In the genomic region with DNA sequence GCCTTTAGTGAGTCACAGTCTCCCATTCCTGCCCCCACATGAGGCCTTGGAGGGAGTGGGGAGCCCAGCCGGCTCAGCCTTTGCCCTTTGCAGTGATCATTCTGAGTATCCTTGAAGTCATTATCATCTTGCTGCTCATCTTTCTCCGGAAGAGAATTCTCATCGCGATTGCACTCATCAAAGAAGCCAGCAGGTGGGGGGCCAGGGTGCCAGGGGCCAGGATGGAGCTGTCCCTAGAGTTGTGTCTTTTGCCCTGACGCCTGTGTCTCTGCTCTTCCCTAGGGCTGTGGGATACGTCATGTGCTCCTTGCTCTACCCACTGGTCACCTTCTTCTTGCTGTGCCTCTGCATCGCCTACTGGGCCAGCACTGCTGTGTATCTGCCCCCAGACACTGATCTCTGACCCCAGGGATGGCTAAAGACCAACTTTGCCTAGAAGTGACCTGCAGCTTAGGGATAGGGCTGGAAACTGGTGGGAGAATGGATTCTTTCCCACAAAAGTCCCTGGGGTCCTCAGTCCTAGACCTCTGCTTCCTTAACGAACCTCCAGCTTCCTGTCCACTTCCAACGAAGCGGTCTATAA, we compare ENCODE assay signal across 1 cellular context.
TF ChIP-seq lines count a peak whose summit lies in the region.

No MANE protein-coding gene starts in this region.

TF ChIP-seq in GM23338, 12 proteins besides CTCF, POLR2A, EP300 and RAD21:
- no peak for TF ChIP-seq ZNF462 (CRISPR knock-in tag; IDR thresholded peaks at IDR 0.05)
- TF ChIP-seq ZNF114 (CRISPR knock-in tag; IDR thresholded peaks at IDR 0.05), result no peak
- TF ChIP-seq, protein P1, sequence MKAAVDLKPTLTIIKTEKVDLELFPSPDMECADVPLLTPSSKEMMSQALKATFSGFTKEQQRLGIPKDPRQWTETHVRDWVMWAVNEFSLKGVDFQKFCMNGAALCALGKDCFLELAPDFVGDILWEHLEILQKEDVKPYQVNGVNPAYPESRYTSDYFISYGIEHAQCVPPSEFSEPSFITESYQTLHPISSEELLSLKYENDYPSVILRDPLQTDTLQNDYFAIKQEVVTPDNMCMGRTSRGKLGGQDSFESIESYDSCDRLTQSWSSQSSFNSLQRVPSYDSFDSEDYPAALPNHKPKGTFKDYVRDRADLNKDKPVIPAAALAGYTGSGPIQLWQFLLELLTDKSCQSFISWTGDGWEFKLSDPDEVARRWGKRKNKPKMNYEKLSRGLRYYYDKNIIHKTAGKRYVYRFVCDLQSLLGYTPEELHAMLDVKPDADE (IDR thresholded peaks at IDR 0.05), result no peak
- TF ChIP-seq, protein P2, sequence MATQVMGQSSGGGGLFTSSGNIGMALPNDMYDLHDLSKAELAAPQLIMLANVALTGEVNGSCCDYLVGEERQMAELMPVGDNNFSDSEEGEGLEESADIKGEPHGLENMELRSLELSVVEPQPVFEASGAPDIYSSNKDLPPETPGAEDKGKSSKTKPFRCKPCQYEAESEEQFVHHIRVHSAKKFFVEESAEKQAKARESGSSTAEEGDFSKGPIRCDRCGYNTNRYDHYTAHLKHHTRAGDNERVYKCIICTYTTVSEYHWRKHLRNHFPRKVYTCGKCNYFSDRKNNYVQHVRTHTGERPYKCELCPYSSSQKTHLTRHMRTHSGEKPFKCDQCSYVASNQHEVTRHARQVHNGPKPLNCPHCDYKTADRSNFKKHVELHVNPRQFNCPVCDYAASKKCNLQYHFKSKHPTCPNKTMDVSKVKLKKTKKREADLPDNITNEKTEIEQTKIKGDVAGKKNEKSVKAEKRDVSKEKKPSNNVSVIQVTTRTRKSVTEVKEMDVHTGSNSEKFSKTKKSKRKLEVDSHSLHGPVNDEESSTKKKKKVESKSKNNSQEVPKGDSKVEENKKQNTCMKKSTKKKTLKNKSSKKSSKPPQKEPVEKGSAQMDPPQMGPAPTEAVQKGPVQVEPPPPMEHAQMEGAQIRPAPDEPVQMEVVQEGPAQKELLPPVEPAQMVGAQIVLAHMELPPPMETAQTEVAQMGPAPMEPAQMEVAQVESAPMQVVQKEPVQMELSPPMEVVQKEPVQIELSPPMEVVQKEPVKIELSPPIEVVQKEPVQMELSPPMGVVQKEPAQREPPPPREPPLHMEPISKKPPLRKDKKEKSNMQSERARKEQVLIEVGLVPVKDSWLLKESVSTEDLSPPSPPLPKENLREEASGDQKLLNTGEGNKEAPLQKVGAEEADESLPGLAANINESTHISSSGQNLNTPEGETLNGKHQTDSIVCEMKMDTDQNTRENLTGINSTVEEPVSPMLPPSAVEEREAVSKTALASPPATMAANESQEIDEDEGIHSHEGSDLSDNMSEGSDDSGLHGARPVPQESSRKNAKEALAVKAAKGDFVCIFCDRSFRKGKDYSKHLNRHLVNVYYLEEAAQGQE (IDR thresholded peaks at IDR 0.05; ENCODE audit: unreplicated experiment), result no peak
- no peak for TF ChIP-seq JUNB (IDR thresholded peaks at IDR 0.05; ENCODE audit: unreplicated experiment)
- TF ChIP-seq POLR2AphosphoS5 (IDR thresholded peaks at IDR 0.05; ENCODE audit: low read depth), result no peak
- no peak for TF ChIP-seq CREB1 (CRISPR knock-in tag; IDR thresholded peaks at IDR 0.05; ENCODE audit: low read depth)
- TF ChIP-seq EZH2 (IDR thresholded peaks at IDR 0.05; ENCODE audit: low read depth, unreplicated experiment), result no peak
- no peak for TF ChIP-seq STAT1 (IDR thresholded peaks at IDR 0.05; ENCODE audit: unreplicated experiment)
- TF ChIP-seq EZH2phosphoT487 (IDR thresholded peaks at IDR 0.05; ENCODE audit: unreplicated experiment), result no peak
- TF ChIP-seq ZNF331 (CRISPR knock-in tag; IDR thresholded peaks at IDR 0.05; ENCODE audit: low read depth), result no peak
- no peak for TF ChIP-seq NANOG (IDR thresholded peaks at IDR 0.05; ENCODE audit: borderline replicate concordance)
TF ChIP-seq in GM23338: peak in this region for 0.
